In the genomic region with DNA sequence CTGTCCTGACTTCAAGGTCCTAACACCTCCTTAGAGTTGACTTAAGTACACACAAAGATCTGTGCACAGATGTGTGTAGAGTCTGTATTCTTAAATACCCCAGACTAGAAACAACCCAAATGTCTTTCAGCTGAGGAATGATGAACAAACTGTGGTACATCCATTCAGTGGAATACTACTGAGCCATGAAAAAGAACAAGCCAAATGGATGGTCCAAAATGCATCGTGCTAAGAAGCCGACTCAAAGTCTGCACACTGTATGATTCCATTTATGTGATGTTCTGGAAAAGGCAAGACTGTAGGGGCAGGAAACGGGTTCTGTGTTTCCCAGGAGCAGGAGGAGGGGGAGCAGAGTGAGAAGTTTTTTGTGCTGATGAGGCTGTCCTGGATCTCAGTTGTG, we compare ENCODE assay signal across 1 cellular context.
A peak's percentile ranks its signal among the peaks of the same experiment; 100 is the strongest.
TF ChIP-seq lines count a peak whose summit lies in the region.

No MANE protein-coding gene starts in this region.

TF ChIP-seq in K562, 482 proteins besides CTCF, POLR2A, EP300 and RAD21 (continued from another document):
- TF ChIP-seq, protein P1, sequence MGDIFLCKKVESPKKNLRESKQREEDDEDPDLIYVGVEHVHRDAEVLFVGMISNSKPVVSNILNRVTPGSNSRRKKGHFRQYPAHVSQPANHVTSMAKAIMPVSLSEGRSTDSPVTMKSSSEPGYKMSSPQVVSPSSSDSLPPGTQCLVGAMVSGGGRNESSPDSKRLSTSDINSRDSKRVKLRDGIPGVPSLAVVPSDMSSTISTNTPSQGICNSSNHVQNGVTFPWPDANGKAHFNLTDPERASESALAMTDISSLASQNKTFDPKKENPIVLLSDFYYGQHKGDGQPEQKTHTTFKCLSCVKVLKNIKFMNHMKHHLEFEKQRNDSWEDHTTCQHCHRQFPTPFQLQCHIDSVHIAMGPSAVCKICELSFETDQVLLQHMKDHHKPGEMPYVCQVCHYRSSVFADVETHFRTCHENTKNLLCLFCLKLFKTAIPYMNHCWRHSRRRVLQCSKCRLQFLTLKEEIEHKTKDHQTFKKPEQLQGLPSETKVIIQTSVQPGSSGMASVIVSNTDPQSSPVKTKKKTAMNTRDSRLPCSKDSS (IDR thresholded peaks at IDR 0.05; ENCODE audit: low read depth, partially characterized antibody): peak; percentile 60
- no peak for TF ChIP-seq ZSCAN32 (CRISPR knock-in tag; IDR thresholded peaks at IDR 0.05)
- TF ChIP-seq, protein P2, sequence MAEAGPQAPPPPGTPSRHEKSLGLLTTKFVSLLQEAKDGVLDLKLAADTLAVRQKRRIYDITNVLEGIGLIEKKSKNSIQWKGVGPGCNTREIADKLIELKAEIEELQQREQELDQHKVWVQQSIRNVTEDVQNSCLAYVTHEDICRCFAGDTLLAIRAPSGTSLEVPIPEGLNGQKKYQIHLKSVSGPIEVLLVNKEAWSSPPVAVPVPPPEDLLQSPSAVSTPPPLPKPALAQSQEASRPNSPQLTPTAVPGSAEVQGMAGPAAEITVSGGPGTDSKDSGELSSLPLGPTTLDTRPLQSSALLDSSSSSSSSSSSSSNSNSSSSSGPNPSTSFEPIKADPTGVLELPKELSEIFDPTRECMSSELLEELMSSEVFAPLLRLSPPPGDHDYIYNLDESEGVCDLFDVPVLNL (CRISPR knock-in tag; IDR thresholded peaks at IDR 0.05; ENCODE audit: low read depth): no peak
- no peak for TF ChIP-seq THRAP3 (IDR thresholded peaks at IDR 0.05; ENCODE audit: borderline replicate concordance)
- TF ChIP-seq ZNF316 (IDR thresholded peaks at IDR 0.05): 0 out of 2 replicates have a peak, but pooled peaks have one; percentile 13
- TF ChIP-seq LEF1 (IDR thresholded peaks at IDR 0.05): 0 out of 2 replicates have a peak, but pooled peaks have one; percentile 33
- TF ChIP-seq RBM15 (IDR thresholded peaks at IDR 0.05; ENCODE audit: insufficient read depth, low read length): no peak
- no peak for TF ChIP-seq NR4A1 (CRISPR knock-in tag; IDR thresholded peaks at IDR 0.05)
- no peak for TF ChIP-seq NR4A1 (tag; IDR thresholded peaks at IDR 0.05)
- TF ChIP-seq, protein P3, sequence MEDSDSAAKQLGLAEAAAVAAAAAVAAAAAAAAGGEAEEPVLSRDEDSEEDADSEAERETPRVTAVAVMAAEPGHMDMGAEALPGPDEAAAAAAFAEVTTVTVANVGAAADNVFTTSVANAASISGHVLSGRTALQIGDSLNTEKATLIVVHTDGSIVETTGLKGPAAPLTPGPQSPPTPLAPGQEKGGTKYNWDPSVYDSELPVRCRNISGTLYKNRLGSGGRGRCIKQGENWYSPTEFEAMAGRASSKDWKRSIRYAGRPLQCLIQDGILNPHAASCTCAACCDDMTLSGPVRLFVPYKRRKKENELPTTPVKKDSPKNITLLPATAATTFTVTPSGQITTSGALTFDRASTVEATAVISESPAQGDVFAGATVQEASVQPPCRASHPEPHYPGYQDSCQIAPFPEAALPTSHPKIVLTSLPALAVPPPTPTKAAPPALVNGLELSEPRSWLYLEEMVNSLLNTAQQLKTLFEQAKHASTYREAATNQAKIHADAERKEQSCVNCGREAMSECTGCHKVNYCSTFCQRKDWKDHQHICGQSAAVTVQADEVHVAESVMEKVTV (CRISPR knock-in tag; IDR thresholded peaks at IDR 0.05): no peak
- TF ChIP-seq ZNF584 (CRISPR knock-in tag; IDR thresholded peaks at IDR 0.05; ENCODE audit: low read depth): no peak
- TF ChIP-seq NCOA2 (IDR thresholded peaks at IDR 0.05; ENCODE audit: partially characterized antibody in 2 of 2): no peak
- TF ChIP-seq CBX5 (IDR thresholded peaks at IDR 0.05; ENCODE audit: borderline replicate concordance, low read depth): peak; percentile 80
- no peak for TF ChIP-seq RBBP5 (IDR thresholded peaks at IDR 0.05; ENCODE audit: borderline replicate concordance, insufficient read depth, low read length, poor library complexity, severe bottlenecking)
- 0 out of 2 replicates have a peak, but pooled peaks have one; percentile 66 for TF ChIP-seq PTBP1 (IDR thresholded peaks at IDR 0.05; ENCODE audit: low read depth, low read length)
- peak; percentile 96 for TF ChIP-seq TRIM28 (IDR thresholded peaks at IDR 0.05)
- TF ChIP-seq, protein P4, sequence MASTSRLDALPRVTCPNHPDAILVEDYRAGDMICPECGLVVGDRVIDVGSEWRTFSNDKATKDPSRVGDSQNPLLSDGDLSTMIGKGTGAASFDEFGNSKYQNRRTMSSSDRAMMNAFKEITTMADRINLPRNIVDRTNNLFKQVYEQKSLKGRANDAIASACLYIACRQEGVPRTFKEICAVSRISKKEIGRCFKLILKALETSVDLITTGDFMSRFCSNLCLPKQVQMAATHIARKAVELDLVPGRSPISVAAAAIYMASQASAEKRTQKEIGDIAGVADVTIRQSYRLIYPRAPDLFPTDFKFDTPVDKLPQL (IDR thresholded peaks at IDR 0.05; ENCODE audit: extremely low read depth, insufficient read length): no peak
- TF ChIP-seq CBX1 (IDR thresholded peaks at IDR 0.05; ENCODE audit: low read depth): peak; percentile 97
- no peak for TF ChIP-seq DDX20 (tag; IDR thresholded peaks at IDR 0.05; ENCODE audit: low read depth)
- peak in 1 of 2 experiments; percentile 73; a peak in 2 of 4 replicates for TF ChIP-seq TRIM24 (IDR thresholded peaks at IDR 0.05)
- no peak for TF ChIP-seq GTF2A2 (tag; IDR thresholded peaks at IDR 0.05)
- TF ChIP-seq ZNF444 (CRISPR knock-in tag; IDR thresholded peaks at IDR 0.05): no peak
- TF ChIP-seq HDAC2 (IDR thresholded peaks at IDR 0.05): peak; percentile 81; the same call in 1 of the 2 replicates
- TF ChIP-seq PTTG1 (tag; IDR thresholded peaks at IDR 0.05; ENCODE audit: low read depth): no peak
- TF ChIP-seq RB1 (IDR thresholded peaks at IDR 0.05; ENCODE audit: low read depth): no peak
- TF ChIP-seq, protein P5, sequence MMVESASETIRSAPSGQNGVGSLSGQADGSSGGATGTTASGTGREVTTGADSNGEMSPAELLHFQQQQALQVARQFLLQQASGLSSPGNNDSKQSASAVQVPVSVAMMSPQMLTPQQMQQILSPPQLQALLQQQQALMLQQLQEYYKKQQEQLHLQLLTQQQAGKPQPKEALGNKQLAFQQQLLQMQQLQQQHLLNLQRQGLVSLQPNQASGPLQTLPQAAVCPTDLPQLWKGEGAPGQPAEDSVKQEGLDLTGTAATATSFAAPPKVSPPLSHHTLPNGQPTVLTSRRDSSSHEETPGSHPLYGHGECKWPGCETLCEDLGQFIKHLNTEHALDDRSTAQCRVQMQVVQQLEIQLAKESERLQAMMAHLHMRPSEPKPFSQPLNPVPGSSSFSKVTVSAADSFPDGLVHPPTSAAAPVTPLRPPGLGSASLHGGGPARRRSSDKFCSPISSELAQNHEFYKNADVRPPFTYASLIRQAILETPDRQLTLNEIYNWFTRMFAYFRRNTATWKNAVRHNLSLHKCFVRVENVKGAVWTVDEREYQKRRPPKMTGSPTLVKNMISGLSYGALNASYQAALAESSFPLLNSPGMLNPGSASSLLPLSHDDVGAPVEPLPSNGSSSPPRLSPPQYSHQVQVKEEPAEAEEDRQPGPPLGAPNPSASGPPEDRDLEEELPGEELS (CRISPR knock-in tag; IDR thresholded peaks at IDR 0.05; ENCODE audit: borderline replicate concordance): no peak
- TF ChIP-seq ARID2 (IDR thresholded peaks at IDR 0.05): no peak
- peak; percentile 100 for TF ChIP-seq ZNF146 (CRISPR knock-in tag; IDR thresholded peaks at IDR 0.05; ENCODE audit: unreplicated experiment)
- TF ChIP-seq ZNF431 (CRISPR knock-in tag; IDR thresholded peaks at IDR 0.05): peak; percentile 28; the same call in 1 of the 2 replicates
